In the genomic region with DNA sequence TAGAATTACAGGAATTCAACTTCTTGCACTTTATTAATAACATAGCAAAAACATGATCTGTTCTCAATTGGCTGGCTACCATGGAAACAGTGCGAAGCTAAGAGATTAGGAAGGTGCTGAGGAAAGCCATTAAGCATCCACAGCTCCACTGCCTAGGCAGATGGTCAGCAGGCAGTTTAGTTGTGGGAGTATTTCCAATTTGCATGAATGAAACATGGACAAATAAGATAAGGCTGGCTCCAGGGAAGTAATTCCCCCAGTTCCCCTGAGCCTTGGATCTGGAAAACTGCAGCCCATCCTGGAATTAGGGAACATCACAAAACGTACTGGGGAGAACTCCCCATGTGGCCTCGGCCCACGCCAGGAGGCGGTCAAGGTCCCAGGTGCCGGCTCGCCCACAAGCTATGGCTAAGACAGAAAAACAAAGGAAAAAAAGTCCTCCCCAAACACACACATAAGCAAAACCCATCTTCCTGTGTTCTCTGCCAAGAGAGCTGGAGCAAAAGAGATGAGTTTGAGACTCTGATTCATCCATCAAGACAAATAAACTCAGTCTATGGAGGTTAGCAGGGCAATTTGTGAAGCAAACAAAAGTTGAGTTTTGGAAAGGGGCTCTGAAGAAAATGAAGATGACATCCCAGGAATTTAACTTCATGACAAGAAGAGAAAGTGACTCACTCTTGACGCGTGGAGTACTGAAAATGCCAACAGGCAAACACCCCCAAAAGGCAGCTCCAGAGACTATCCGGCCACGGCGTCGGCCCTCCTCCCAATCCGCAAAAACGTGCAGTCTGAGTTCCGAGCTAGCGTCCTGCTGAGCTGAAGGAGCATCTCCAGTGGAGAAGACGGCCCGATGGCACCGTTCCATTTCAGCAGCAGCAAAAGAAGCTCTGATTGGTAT, we compare ENCODE assay signal across 11 cellular contexts. TPM values are rescaled to one million over a fixed set of nuclear protein-coding genes. Genes with fewer than 3 reads are reported as not detected.
A peak's percentile ranks its signal among the peaks of the same experiment; 100 is the strongest.
DNase-seq lines count a peak whose midpoint lies in the region; ATAC-seq, FAIRE-seq and TF ChIP-seq lines count a peak whose summit lies in the region.
"Had no signal": no experiment of that assay in that cellular context is flagged by ENCODE, and none has a peak within 500 bp of the region (broad histone marks: within the 10 kb centered on the region; RNA-seq: fewer than 3 reads in every experiment).

No MANE protein-coding gene starts in this region.

- peak; percentile 76 for DNase-seq in NCI-H226
- DNase-seq in epithelial cell of esophagus (ENCODE audit: low read depth), result peak; percentile 58
- peak; percentile 70 for DNase-seq in urothelium cell line (ENCODE audit: low spot score)
- DNase-seq in HT-29 (ENCODE audit: low spot score), result no peak
- no peak for DNase-seq in SKM-1 (lab: John Stamatoyannopoulos, UW; ENCODE audit: unreplicated experiment)
- DNase-seq: activated CD4-positive, alpha-beta T cell treated with anti-CD3 and anti-CD28 coated beads for 36 hours; nephron progenitor cell; stimulated activated naive CD4-positive, alpha-beta T cell had no signal

- no peaks in the 10 kb centered on the region for H3K9me3 ChIP-seq in muscle layer of colon (ENCODE audit: low read length)

- H3K4me3 ChIP-seq in epithelial cell of esophagus (ENCODE audit: low read length), result no peak overlapping the region
- no peak overlapping the region for H3K4me3 ChIP-seq in muscle layer of colon (ENCODE audit: low read depth in 1 of 2, low read length in 2 of 2)

- TF ChIP-seq CTCF in epithelial cell of esophagus (IDR thresholded peaks at IDR 0.05; ENCODE audit: insufficient read depth, low read depth, low read length, missing control alignments), result no peak

- H3K27me3 ChIP-seq in muscle layer of colon (ENCODE audit: control insufficient read depth in 1 of 2, insufficient read depth in 2 of 2, low read length in 2 of 2), result no peaks in the 10 kb centered on the region

- H3K4me1 ChIP-seq in muscle layer of colon (ENCODE audit: insufficient read depth, low read length), result peaks cover 40% of the 10 kb centered on the region

- H3K36me3 ChIP-seq in muscle layer of colon (ENCODE audit: insufficient read depth, low read length), result no peaks in the 10 kb centered on the region

- ATAC-seq in GM18517 (IDR thresholded peaks at IDR 0.05; ENCODE audit: unreplicated experiment), result no peak
- ATAC-seq: activated CD4-positive, alpha-beta T cell treated with anti-CD3 and anti-CD28 coated beads for 36 hours had no signal

- peak overlapping the region; percentile 25 for H3K27ac ChIP-seq in muscle layer of colon (ENCODE audit: low read depth, low read length)

- FAIRE-seq in urothelium cell line (lab: Jason Lieb, UNC), result peak; percentile 58
- FAIRE-seq: colon had no signal

- H3K9ac ChIP-seq in muscle layer of colon (ENCODE audit: low read length), result no peak overlapping the region

RNA-seq across cellular contexts. Expression of a gene that starts 45.1 kb away (rescaled TPM):
- total RNA-seq in HT-29 (2014; rRNA removed; shearing (Covaris generic)), result not detected in 2 replicates
- total RNA-seq: activated CD4-positive, alpha-beta T cell treated with anti-CD3 and anti-CD28 coated beads for 36 hours had no signal

Comparison
In these comparisons a context has a peak if more than half of its experiments do, and no peak if none do; other contexts are left out.
1. DNase-seq: peak in NCI-H226 (single experiment), epithelial cell of esophagus (single experiment) and urothelium cell line (single experiment); none in HT-29 (single experiment) and SKM-1 (single experiment).